Comparison of ENCODE assay signal across 6 cellular contexts in genomic region chr4:1664141-1664540, GRCh38.
"Had no signal": no experiment of that assay in that cellular context is flagged by ENCODE, and none has a peak within 500 bp of the region (broad histone marks: within the 10 kb centered on the region; RNA-seq: fewer than 3 reads in every experiment).

No MANE protein-coding gene starts in this region.

- H2AFZ ChIP-seq: GM23248 had no signal

- H3K4me3 ChIP-seq: GM23248 had no signal

- H3K27ac Mint-ChIP-seq: H9, IgD-negative memory B cell had no signal

- H3K27me3 Mint-ChIP-seq: IgD-negative memory B cell had no signal

- H3K9me3 Mint-ChIP-seq: H9, IgD-negative memory B cell had no signal

- H3K4me1 Mint-ChIP-seq: IgD-negative memory B cell had no signal

- H3K27ac ChIP-seq: GM23248 had no signal

- H3K4me3 Mint-ChIP-seq: H9 had no signal

- DNase-seq: GM23248, GOT3, H9, HCEC 1CT, KBM-7 had no signal
